31 cellular contexts compared by ENCODE assay signal in genomic region chr18:28095041-28095440, GRCh38.
DNase-seq lines count a peak whose midpoint lies in the region; ATAC-seq, FAIRE-seq and TF ChIP-seq lines count a peak whose summit lies in the region.
"Had no signal": no experiment of that assay in that cellular context is flagged by ENCODE, and none has a peak within 500 bp of the region (broad histone marks: within the 10 kb centered on the region; RNA-seq: fewer than 3 reads in every experiment).

No MANE protein-coding gene starts in this region.

- TF ChIP-seq RAD21 in A549 (conservative IDR thresholded peaks at IDR 0.05 in 1 of 2, IDR thresholded peaks at IDR 0.05 in 1 of 2) = no peak

- no peaks in the 10 kb centered on the region for H3K27me3 ChIP-seq in adipocyte (replicated peaks; ENCODE audit: control insufficient read depth, insufficient read depth, low read length)
- H3K27me3 ChIP-seq: adrenal gland, cardiac muscle cell, esophagus muscularis mucosa, SJCRH30, uterus had no signal

- TF ChIP-seq CTCF in A549 (IDR thresholded peaks at IDR 0.05) (no peak), HFFc6 (IDR thresholded peaks at IDR 0.05) (no peak), fibroblast of the aortic adventitia (IDR thresholded peaks at IDR 0.05; ENCODE audit: insufficient read depth, low read length) (no peak)

- CTCF ChIA-PET in A549 (lab: Yijun Ruan, JAX) = interaction anchor here (1.2 kb wide), 1 partner anchor 19 kb away, joined by 4 read pairs; no protein-coding TSS in a partner anchor

- no peaks in the 10 kb centered on the region for H3K27me3 Mint-ChIP-seq in HFFc6 (ENCODE audit: insufficient read depth)
- H3K27me3 Mint-ChIP-seq: B cell, IgD-negative memory B cell had no signal

- no peak for FAIRE-seq in A549 (lab: Jason Lieb, UNC)
- FAIRE-seq: GM18507, TTC549 had no signal

- peak overlapping the region; percentile 33; the same call in 1 of the 3 replicates for H3K4me2 ChIP-seq in A549

- H3K9me3 Mint-ChIP-seq in HFFc6 = no peaks in the 10 kb centered on the region

- peak overlapping the region in 1 of 2 experiments; percentile 68; a peak in 3 of 6 replicates for H3K27ac ChIP-seq in A549
- H3K27ac ChIP-seq: adrenal gland, cardiac muscle cell, esophagus muscularis mucosa, left ventricle myocardium inferior, prostate gland, SJCRH30, uterus had no signal

- H3K9me3 ChIP-seq in A549 (no peaks in the 10 kb centered on the region), adipocyte (ENCODE audit: control insufficient read depth, low read length) (no peaks in the 10 kb centered on the region)
- H3K9me3 ChIP-seq: adrenal gland, esophagus muscularis mucosa, prostate gland, SJCRH30, uterus had no signal

- peak in 1 of 2 experiments; percentile 31 for DNase-seq in A549 (ENCODE audit: low read depth in 1 of 2, low spot score in 1 of 2)
- peak; percentile 68 for DNase-seq in HFFc6
- DNase-seq in adipocyte (ENCODE audit: low read depth) = peak; percentile 48
- peak; percentile 34 for DNase-seq in fibroblast of the aortic adventitia (ENCODE audit: low read depth)
- no peak for DNase-seq in NCI-H2171 treated with DMSO at 0.1 percent for 48 hours (lab: John Stamatoyannopoulos, UW)
- no peak for DNase-seq in NCI-H524 (lab: John Stamatoyannopoulos, UW)
- DNase-seq: 8988T; activated CD4-positive, alpha-beta T cell treated with anti-CD3 and anti-CD28 coated beads, Interleukin-2, amount 50 U/mL, for 48 hours; activated naive CD4-positive, alpha-beta T cell treated with Interleukin-2 at 50 U/mL for 16 hours; adrenal gland; cortex of kidney; GF-D8; left ventricle myocardium inferior; NCI-H1048; NCI-H1694 treated with DMSO at 0.1 percent for 48 hours; NCI-H510A treated with DMSO at 0.1 percent for 48 hours; SJCRH30; stimulated activated naive CD4-positive, alpha-beta T cell; T-helper 1 cell; uterus had no signal

- ATAC-seq in A549 (peak in 1 of 2 experiments; percentile 63; a peak in 3 of 6 replicates), HG03442 (IDR thresholded peaks at IDR 0.05; ENCODE audit: unreplicated experiment) (no peak), HG03565 (IDR thresholded peaks at IDR 0.05; ENCODE audit: unreplicated experiment) (no peak)
- ATAC-seq: activated CD4-positive, CD25-positive, alpha-beta regulatory T cell treated with anti-CD3 and anti-CD28 coated beads, Interleukin-2, amount 50 U/mL, for 24 hours; sciatic nerve had no signal

- peaks cover 42% of the 10 kb centered on the region for H3K36me3 Mint-ChIP-seq in HFFc6 (ENCODE audit: low read depth)
- H3K36me3 Mint-ChIP-seq: IgD-negative memory B cell had no signal

- peaks cover 72% of the 10 kb centered on the region for H3K4me1 Mint-ChIP-seq in HFFc6 (ENCODE audit: low read depth)
- H3K4me1 Mint-ChIP-seq: B cell, IgD-negative memory B cell had no signal

- no peak for TF ChIP-seq POLR2A in A549 (IDR thresholded peaks at IDR 0.05; ENCODE audit: low read length)

- TF ChIP-seq EP300 in A549 (IDR thresholded peaks at IDR 0.05) = no peak

- POLR2A ChIA-PET in A549 (lab: Yijun Ruan, JAX) = no interaction called here

- no peaks in the 10 kb centered on the region for H3K36me3 ChIP-seq in adipocyte (ENCODE audit: control insufficient read depth, insufficient read depth, low read length, severe bottlenecking)
- H3K36me3 ChIP-seq: adrenal gland, cardiac muscle cell, esophagus muscularis mucosa, left ventricle myocardium inferior, prostate gland, SJCRH30, uterus had no signal

- H3K4me3 ChIP-seq in A549 (no peak overlapping the region), adipocyte (ENCODE audit: low read length) (no peak overlapping the region), fibroblast of the aortic adventitia (ENCODE audit: low read depth, low read length) (no peak overlapping the region)
- H3K4me3 ChIP-seq: adrenal gland, cardiac muscle cell, esophagus muscularis mucosa, left ventricle myocardium inferior, prostate gland, SJCRH30, uterus had no signal

- H3K27ac Mint-ChIP-seq in HFFc6 = peak overlapping the region; percentile 75
- H3K27ac Mint-ChIP-seq: B cell, IgD-negative memory B cell had no signal

- no peak overlapping the region; the same call in 1 of the 2 replicates for H3K4me3 Mint-ChIP-seq in HFFc6
- H3K4me3 Mint-ChIP-seq: B cell, IgD-negative memory B cell had no signal

- H3K4me1 ChIP-seq in A549 (peaks cover 58% of the 10 kb centered on the region), adipocyte (ENCODE audit: control insufficient read depth, insufficient read depth, low read length) (peaks cover 32% of the 10 kb centered on the region)
- H3K4me1 ChIP-seq: prostate gland, SJCRH30, uterus had no signal

- H3K9ac ChIP-seq in adipocyte (ENCODE audit: low read length) = no peak overlapping the region

- 13% methylated on average over 3 of the region's 3 CpGs for WGBS in A549 (ENCODE audit: missing lambda C conversion rate)

TF ChIP-seq in A549, 52 proteins besides CTCF, POLR2A, EP300 and RAD21:
- no peak for TF ChIP-seq NFE2L2 (conservative IDR thresholded peaks at IDR 0.05; ENCODE audit: low read length)
- no peak for TF ChIP-seq FOSB (CRISPR knock-in tag; IDR thresholded peaks at IDR 0.05)
- no peak for TF ChIP-seq NR3C1 (IDR thresholded peaks at IDR 0.05)
- no peak for TF ChIP-seq HES2 (IDR thresholded peaks at IDR 0.05)
- TF ChIP-seq, protein P1, sequence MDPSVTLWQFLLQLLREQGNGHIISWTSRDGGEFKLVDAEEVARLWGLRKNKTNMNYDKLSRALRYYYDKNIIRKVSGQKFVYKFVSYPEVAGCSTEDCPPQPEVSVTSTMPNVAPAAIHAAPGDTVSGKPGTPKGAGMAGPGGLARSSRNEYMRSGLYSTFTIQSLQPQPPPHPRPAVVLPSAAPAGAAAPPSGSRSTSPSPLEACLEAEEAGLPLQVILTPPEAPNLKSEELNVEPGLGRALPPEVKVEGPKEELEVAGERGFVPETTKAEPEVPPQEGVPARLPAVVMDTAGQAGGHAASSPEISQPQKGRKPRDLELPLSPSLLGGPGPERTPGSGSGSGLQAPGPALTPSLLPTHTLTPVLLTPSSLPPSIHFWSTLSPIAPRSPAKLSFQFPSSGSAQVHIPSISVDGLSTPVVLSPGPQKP (IDR thresholded peaks at IDR 0.05; ENCODE audit: low read depth, low read length) = no peak
- no peak for TF ChIP-seq HDAC2 (IDR thresholded peaks at IDR 0.05)
- TF ChIP-seq BHLHE40 (IDR thresholded peaks at IDR 0.05; ENCODE audit: low read depth, low read length) = no peak
- TF ChIP-seq HOXB5 (CRISPR knock-in tag; IDR thresholded peaks at IDR 0.05) = no peak
- no peak for TF ChIP-seq USF2 (IDR thresholded peaks at IDR 0.05)
- no peak for TF ChIP-seq NPAS2 (CRISPR knock-in tag; IDR thresholded peaks at IDR 0.05; ENCODE audit: borderline replicate concordance)

Comparison
In these comparisons a context has a peak if more than half of its experiments do, and no peak if none do; other contexts are left out.
1. DNase-seq: peak in HFFc6 (single experiment), adipocyte (single experiment) and fibroblast of the aortic adventitia (single experiment); none in NCI-H2171 treated with DMSO at 0.1 percent for 48 hours (single experiment) and NCI-H524 (0 of 2).